ENCODE assay signal across 8 cellular contexts in the genomic region with DNA sequence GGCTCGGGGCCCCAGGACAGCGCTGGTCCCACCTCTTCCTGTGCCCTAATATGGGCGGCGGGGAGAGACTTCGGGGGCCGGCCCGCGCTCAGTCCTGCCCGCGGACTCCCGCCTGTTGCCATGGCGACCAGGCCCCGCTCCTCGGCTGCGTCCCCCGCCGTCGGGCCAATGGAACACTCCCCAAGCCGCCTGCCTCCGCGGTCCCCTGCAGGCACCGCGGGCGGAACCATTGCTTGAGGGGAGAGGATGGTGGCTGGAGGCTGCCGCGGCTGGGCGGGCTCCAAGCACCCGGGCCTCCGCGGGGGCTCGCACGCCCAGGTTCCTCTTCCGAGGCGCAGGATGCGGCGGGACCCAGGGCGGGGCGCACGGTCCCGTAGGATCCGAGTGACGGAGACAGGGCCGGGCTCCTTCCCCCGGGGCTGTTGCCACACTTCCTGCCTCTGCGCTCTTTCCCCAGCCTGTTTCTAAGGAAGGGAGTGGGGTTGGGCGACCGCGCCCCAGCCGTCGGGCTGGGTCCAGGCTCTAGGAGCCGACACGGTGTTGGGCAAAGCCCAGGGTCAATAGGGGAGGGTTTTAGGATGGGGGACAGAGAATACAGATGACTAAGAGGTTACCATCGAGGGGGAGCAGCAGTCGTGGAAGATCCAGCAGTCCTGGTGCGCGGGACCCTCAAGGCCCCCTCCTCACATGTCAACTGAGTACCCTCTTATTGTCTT. TPM values are rescaled to one million over a fixed set of nuclear protein-coding genes. Genes with fewer than 3 reads are reported as not detected.
DNase-seq lines count a peak whose midpoint lies in the region; ATAC-seq and TF ChIP-seq lines count a peak whose summit lies in the region.

No MANE protein-coding gene starts in this region.

- peak overlapping the region; percentile 77 for H3K9ac ChIP-seq in Karpas-422 (ENCODE audit: low read length)

- H3K4me1 ChIP-seq in Karpas-422 (ENCODE audit: low read length) = peaks cover 60% of the 10 kb centered on the region

- H3K36me3 ChIP-seq in Karpas-422 (ENCODE audit: insufficient read depth, low read length) = no peaks in the 10 kb centered on the region

- H3K36me3 Mint-ChIP-seq in nephron (ENCODE audit: low read depth) = no peaks in the 10 kb centered on the region
- H3K36me3 Mint-ChIP-seq in stimulated activated naive CD8-positive, alpha-beta T cell treated with anti-CD3 and anti-CD28 coated beads, Interleukin-15, Interleukin-2, amounts not matched to agents 100 ng/mL and 50 ng/mL, for 24 hours (ENCODE audit: low read depth) = peaks cover 6% of the 10 kb centered on the region

- peaks cover 5% of the 10 kb centered on the region; the same call in 1 of the 2 replicates for H4K20me1 ChIP-seq in Karpas-422 (ENCODE audit: insufficient read depth, low read depth, low read length)

- H3K27me3 ChIP-seq in Karpas-422 (ENCODE audit: low read length) = no peaks in the 10 kb centered on the region

- H3K79me2 ChIP-seq in Karpas-422 (ENCODE audit: low read length) = peaks cover 18% of the 10 kb centered on the region

- H3K4me3 Mint-ChIP-seq in nephron = peak overlapping the region; percentile 94 to 98 (median 96)
- H3K4me3 Mint-ChIP-seq in stimulated activated naive CD8-positive, alpha-beta T cell treated with anti-CD3 and anti-CD28 coated beads, Interleukin-15, Interleukin-2, amounts not matched to agents 100 ng/mL and 50 ng/mL, for 24 hours = peak overlapping the region; percentile 96

- peak; percentile 33 for ATAC-seq in GM21825 (IDR thresholded peaks at IDR 0.05; ENCODE audit: unreplicated experiment)

- H3K4me2 ChIP-seq in Karpas-422 (ENCODE audit: low read depth, low read length, poor library complexity, severe bottlenecking) = peak overlapping the region; percentile 95

- H3K9me3 Mint-ChIP-seq in nephron = no peaks in the 10 kb centered on the region
- H3K9me3 Mint-ChIP-seq in stimulated activated naive CD8-positive, alpha-beta T cell treated with anti-CD3 and anti-CD28 coated beads, Interleukin-15, Interleukin-2, amounts not matched to agents 100 ng/mL and 50 ng/mL, for 24 hours = no peaks in the 10 kb centered on the region

- H3K4me3 ChIP-seq in Karpas-422 (ENCODE audit: low read length) = peak overlapping the region; percentile 80
- peak overlapping the region; percentile 57 for H3K4me3 ChIP-seq in fibroblast of the aortic adventitia (ENCODE audit: low read depth, low read length)

- H3K9me3 ChIP-seq in Karpas-422 (ENCODE audit: low read length) = no peaks in the 10 kb centered on the region

- DNase-seq in DMS79 treated with DMSO at 0.1 percent for 48 hours (lab: John Stamatoyannopoulos, UW) (peak; percentile 94), Karpas-422 (peak; percentile 98), fibroblast of the aortic adventitia (ENCODE audit: low read depth) (peak; percentile 94)
- peak; percentile 97 for DNase-seq in activated effector memory CD4-positive, alpha-beta T cell treated with anti-CD3 and anti-CD28 coated beads, Interleukin-2, amount 50 U/mL, for 16 hours

- no peaks in the 10 kb centered on the region for H3K27me3 Mint-ChIP-seq in nephron (ENCODE audit: low read depth)
- H3K27me3 Mint-ChIP-seq in stimulated activated naive CD8-positive, alpha-beta T cell treated with anti-CD3 and anti-CD28 coated beads, Interleukin-15, Interleukin-2, amounts not matched to agents 100 ng/mL and 50 ng/mL, for 24 hours = no peaks in the 10 kb centered on the region

- H3K27ac ChIP-seq in Karpas-422 (ENCODE audit: low read length) = peak overlapping the region; percentile 84

- no peaks in the 10 kb centered on the region for H3K9me2 ChIP-seq in Karpas-422 (replicated peaks; ENCODE audit: insufficient read depth, low read length)

- no peak overlapping the region for H2AFZ ChIP-seq in Karpas-422 (ENCODE audit: low read length)

- peak; percentile 58 for TF ChIP-seq POLR2A in Raji (IDR thresholded peaks at IDR 0.05; ENCODE audit: insufficient read depth, low read depth, low read length)

- H3K27ac Mint-ChIP-seq in nephron = peak overlapping the region; percentile 85 to 94 (median 88)
- peak overlapping the region; percentile 92 for H3K27ac Mint-ChIP-seq in stimulated activated naive CD8-positive, alpha-beta T cell treated with anti-CD3 and anti-CD28 coated beads, Interleukin-15, Interleukin-2, amounts not matched to agents 100 ng/mL and 50 ng/mL, for 24 hours

- no peak for TF ChIP-seq CTCF in fibroblast of the aortic adventitia (IDR thresholded peaks at IDR 0.05; ENCODE audit: insufficient read depth, low read length)
- no peak for TF ChIP-seq CTCF in nephron (IDR thresholded peaks at IDR 0.05; ENCODE audit: unreplicated experiment in 3 of 3)

- H3K4me1 Mint-ChIP-seq in nephron = peaks cover 31% of the 10 kb centered on the region
- peaks cover 51% of the 10 kb centered on the region for H3K4me1 Mint-ChIP-seq in stimulated activated naive CD8-positive, alpha-beta T cell treated with anti-CD3 and anti-CD28 coated beads, Interleukin-15, Interleukin-2, amounts not matched to agents 100 ng/mL and 50 ng/mL, for 24 hours (ENCODE audit: low read depth)

RNA-seq across cellular contexts. Expression of gene JUNB, which starts 1.2 kb away (rescaled TPM):
- total RNA-seq in Karpas-422 (2014; rRNA removed; shearing (Covaris generic); ENCODE audit: low replicate concordance) = 60.0 and 156 TPM in 2 replicates
- 87.9 and 263 TPM in 2 replicates for total RNA-seq in fibroblast of the aortic adventitia (ENCODE audit: low replicate concordance)

RNA-seq across cellular contexts. Expression of gene PRDX2, which starts 11.5 kb away (rescaled TPM):
- total RNA-seq in Karpas-422 (2014; rRNA removed; shearing (Covaris generic); ENCODE audit: low replicate concordance) = 372 and 566 TPM in 2 replicates
- total RNA-seq in fibroblast of the aortic adventitia (ENCODE audit: low replicate concordance) = 66.7 and 163 TPM in 2 replicates

RNA-seq across cellular contexts. Expression of gene THSD8, which starts 11.8 kb away (rescaled TPM):
- 9.0 TPM in 1 of 2 replicates, not detected in the other for total RNA-seq in Karpas-422 (2014; rRNA removed; shearing (Covaris generic); ENCODE audit: low replicate concordance)
- not detected in 2 replicates for total RNA-seq in fibroblast of the aortic adventitia (ENCODE audit: low replicate concordance)

RNA-seq across cellular contexts. Expression of gene HOOK2, which starts 14.7 kb away (rescaled TPM):
- 7.6 and 21.2 TPM in 2 replicates for total RNA-seq in Karpas-422 (2014; rRNA removed; shearing (Covaris generic); ENCODE audit: low replicate concordance)
- total RNA-seq in fibroblast of the aortic adventitia (ENCODE audit: low replicate concordance) = 15.5 and 31.2 TPM in 2 replicates

RNA-seq across cellular contexts. Expression of gene RNASEH2A, which starts 16.3 kb away (rescaled TPM):
- 37.8 and 48.4 TPM in 2 replicates for total RNA-seq in Karpas-422 (2014; rRNA removed; shearing (Covaris generic); ENCODE audit: low replicate concordance)
- 12.8 and 37.4 TPM in 2 replicates for total RNA-seq in fibroblast of the aortic adventitia (ENCODE audit: low replicate concordance)

Comparison
In these comparisons a context has a peak if more than half of its experiments do, and no peak if none do; other contexts are left out.
1. Peak in every context shown above with its lines: DNase-seq, ATAC-seq, H3K4me3 ChIP-seq and H3K27ac ChIP-seq.